ENCODE assay signal across 8 cellular contexts in the genomic region with DNA sequence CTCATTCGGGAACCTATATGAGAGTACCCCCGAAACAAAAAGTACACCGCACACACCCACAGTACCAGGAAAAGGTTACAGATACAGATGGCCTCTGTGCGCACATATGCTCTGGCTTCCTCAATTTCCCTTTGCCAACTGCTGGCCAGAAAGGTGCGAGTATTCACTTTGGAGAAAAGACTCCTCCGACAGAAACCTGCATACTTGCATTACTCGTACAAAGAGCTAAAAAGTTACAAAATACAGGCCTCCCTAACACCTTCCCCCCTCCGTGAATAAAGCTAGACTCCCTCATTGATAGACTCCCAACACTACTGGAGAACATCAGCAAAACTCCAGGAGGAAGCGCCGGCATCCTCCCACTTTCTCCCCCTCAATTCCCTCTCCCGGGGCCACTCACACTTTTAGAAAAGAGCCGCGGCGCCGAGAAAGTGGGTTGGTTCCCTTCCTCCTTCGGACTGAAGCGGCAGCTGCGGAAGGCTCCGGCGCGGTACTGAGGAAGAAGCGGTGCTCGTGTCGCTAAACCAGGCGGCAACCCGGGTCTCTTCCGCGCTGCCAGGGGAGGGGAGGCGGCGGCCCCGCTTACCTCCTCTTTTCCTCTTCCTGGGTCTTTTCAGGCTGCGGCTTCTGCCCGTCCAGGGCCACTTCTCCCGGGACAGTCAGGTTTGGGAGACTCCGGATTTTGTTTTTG. TPM values are rescaled to one million over a fixed set of nuclear protein-coding genes. Genes with fewer than 3 reads are reported as not detected.
DNase-seq lines count a peak whose midpoint lies in the region; ATAC-seq and TF ChIP-seq lines count a peak whose summit lies in the region.

No MANE protein-coding gene starts in this region.

- H3K27me3 Mint-ChIP-seq in T-helper 17 cell (no peaks in the 10 kb centered on the region), brain (peaks cover 11% of the 10 kb centered on the region)

- H3K9me3 ChIP-seq in HEK293 (ENCODE audit: control insufficient read depth, insufficient read depth, low read depth, low read length) (no peaks in the 10 kb centered on the region), T-helper 17 cell (ENCODE audit: control insufficient read depth, low read length, poor library complexity, severe bottlenecking) (no peaks in the 10 kb centered on the region)

- H3K36me3 Mint-ChIP-seq in T-helper 17 cell (ENCODE audit: low read depth) (peaks cover 11% of the 10 kb centered on the region), brain (peaks cover 12% of the 10 kb centered on the region)

- H3K4me1 Mint-ChIP-seq in T-helper 17 cell (peaks cover 59% of the 10 kb centered on the region), brain (peaks cover 78% of the 10 kb centered on the region)

- no peak for TF ChIP-seq CTCF in AG09309 (IDR thresholded peaks at IDR 0.05; ENCODE audit: control insufficient read depth, insufficient read depth, low read depth, low read length, missing control alignments)
- no peak for TF ChIP-seq CTCF in HEK293 (tag by site-specific recombination; IDR thresholded peaks at IDR 0.05)
- no peak for TF ChIP-seq CTCF in brain (conservative IDR thresholded peaks at IDR 0.05)

- DNase-seq in AG09309 (ENCODE audit: low read depth) (no peak), T-helper 17 cell (peak; percentile 34 to 38 (median 35)), islet precursor cell (peak; percentile 64)
- peak; percentile 24 to 27 for DNase-seq in stimulated activated CD4-positive, alpha-beta T cell treated with anti-CD3 and anti-CD28 coated beads, Interleukin-15, amount 100 ng/mL, for 48 hours (ENCODE audit: low read depth in 2 of 2)

- CTCF ChIA-PET in HEK293 (lab: Yijun Ruan, JAX), result interaction anchor here (0.7 to 4.8 kb wide), 2 partner anchors 34 to 146 kb away, joined by 3 to 25 read pairs; no protein-coding TSS in a partner anchor

- H3K4me3 Mint-ChIP-seq in T-helper 17 cell, result peak overlapping the region; percentile 96
- H3K4me3 Mint-ChIP-seq in brain, result peak overlapping the region; percentile 95 to 100 (median 97)

- peaks cover 0 to 12% of the 10 kb centered on the region in 2 experiments; a peak in 1 of 3 replicates for H3K36me3 ChIP-seq in HEK293 (ENCODE audit: control insufficient read depth in 2 of 2, insufficient read depth in 1 of 2, low read length in 2 of 2)

- POLR2A ChIA-PET in HEK293 (lab: Yijun Ruan, JAX), result no interaction called here

- ATAC-seq in T-helper 17 cell (no peak), GM19455 (IDR thresholded peaks at IDR 0.05; ENCODE audit: unreplicated experiment) (no peak), HG03139 (IDR thresholded peaks at IDR 0.05; ENCODE audit: unreplicated experiment) (no peak)

- no peak overlapping the region for H3K27ac ChIP-seq in HEK293 (ENCODE audit: extremely low read depth, low read depth, low read length)

- peaks cover 0 to 4% (median 0%) of the 10 kb centered on the region in 5 experiments for H3K9me3 Mint-ChIP-seq in brain

- peak overlapping the region; percentile 91 for H3K27ac Mint-ChIP-seq in T-helper 17 cell
- peak overlapping the region; percentile 51 to 85 (median 80) for H3K27ac Mint-ChIP-seq in brain

- H3K4me3 ChIP-seq in AG09309 (ENCODE audit: control insufficient read depth, low read depth, low read length) (peak overlapping the region; percentile 96), HEK293 (ENCODE audit: low read depth, low read length) (peak overlapping the region; percentile 88)

- H3K4me1 ChIP-seq in HEK293 (ENCODE audit: control insufficient read depth, insufficient read depth, low read length), result peaks cover 4% of the 10 kb centered on the region; the same call in 1 of the 2 replicates

TF ChIP-seq in HEK293, 187 proteins besides CTCF, POLR2A, EP300 and RAD21 (continues in another document):
- TF ChIP-seq ZNF529 (tag by site-specific recombination; IDR thresholded peaks at IDR 0.05; ENCODE audit: insufficient replicate concordance) (peak; percentile 22), ZBTB8A (tag by site-specific recombination; IDR thresholded peaks at IDR 0.05) (no peak), ZNF394 (tag by site-specific recombination; IDR thresholded peaks at IDR 0.05; ENCODE audit: borderline replicate concordance) (no peak), PRDM1 (tag by site-specific recombination; IDR thresholded peaks at IDR 0.05) (peak; percentile 96), ZBTB20 (tag by site-specific recombination; IDR thresholded peaks at IDR 0.05) (peak; percentile 73), ZBTB7A (tag by site-specific recombination; IDR thresholded peaks at IDR 0.05; ENCODE audit: low read depth) (no peak), ZBTB49 (tag by site-specific recombination; IDR thresholded peaks at IDR 0.05; ENCODE audit: low read depth) (no peak), ZNF335 (tag by site-specific recombination; conservative IDR thresholded peaks at IDR 0.05) (peak; percentile 36; the same call in 1 of the 2 replicates), ZNF610 (tag by site-specific recombination; IDR thresholded peaks at IDR 0.05; ENCODE audit: borderline replicate concordance) (no peak), ZNF398 (tag by site-specific recombination; IDR thresholded peaks at IDR 0.05) (peak; percentile 62), ZNF248 (tag by site-specific recombination; IDR thresholded peaks at IDR 0.05) (no peak), ZNF138 (tag by site-specific recombination; IDR thresholded peaks at IDR 0.05; ENCODE audit: borderline replicate concordance) (no peak), MEIS1 (CRISPR knock-in tag; IDR thresholded peaks at IDR 0.05; ENCODE audit: borderline replicate concordance) (no peak), ZNF664 (tag by site-specific recombination; IDR thresholded peaks at IDR 0.05) (no peak), ZNF10 (tag by site-specific recombination; IDR thresholded peaks at IDR 0.05) (no peak), GFI1B (tag by site-specific recombination; IDR thresholded peaks at IDR 0.05) (no peak), ZFP41 (tag by site-specific recombination; IDR thresholded peaks at IDR 0.05; ENCODE audit: borderline replicate concordance) (no peak), ZNF76 (tag by site-specific recombination; IDR thresholded peaks at IDR 0.05; ENCODE audit: borderline replicate concordance, low read depth) (no peak), ZNF341 (tag by site-specific recombination; IDR thresholded peaks at IDR 0.05; ENCODE audit: low read depth) (no peak), ZNF48 (tag by site-specific recombination; IDR thresholded peaks at IDR 0.05) (no peak), ZNF600 (tag by site-specific recombination; IDR thresholded peaks at IDR 0.05) (peak; percentile 32)
- TF ChIP-seq, protein P1, sequence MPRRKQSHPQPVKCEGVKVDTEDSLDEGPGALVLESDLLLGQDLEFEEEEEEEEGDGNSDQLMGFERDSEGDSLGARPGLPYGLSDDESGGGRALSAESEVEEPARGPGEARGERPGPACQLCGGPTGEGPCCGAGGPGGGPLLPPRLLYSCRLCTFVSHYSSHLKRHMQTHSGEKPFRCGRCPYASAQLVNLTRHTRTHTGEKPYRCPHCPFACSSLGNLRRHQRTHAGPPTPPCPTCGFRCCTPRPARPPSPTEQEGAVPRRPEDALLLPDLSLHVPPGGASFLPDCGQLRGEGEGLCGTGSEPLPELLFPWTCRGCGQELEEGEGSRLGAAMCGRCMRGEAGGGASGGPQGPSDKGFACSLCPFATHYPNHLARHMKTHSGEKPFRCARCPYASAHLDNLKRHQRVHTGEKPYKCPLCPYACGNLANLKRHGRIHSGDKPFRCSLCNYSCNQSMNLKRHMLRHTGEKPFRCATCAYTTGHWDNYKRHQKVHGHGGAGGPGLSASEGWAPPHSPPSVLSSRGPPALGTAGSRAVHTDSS (tag by site-specific recombination; IDR thresholded peaks at IDR 0.05), result no peak
- TF ChIP-seq, protein P2, sequence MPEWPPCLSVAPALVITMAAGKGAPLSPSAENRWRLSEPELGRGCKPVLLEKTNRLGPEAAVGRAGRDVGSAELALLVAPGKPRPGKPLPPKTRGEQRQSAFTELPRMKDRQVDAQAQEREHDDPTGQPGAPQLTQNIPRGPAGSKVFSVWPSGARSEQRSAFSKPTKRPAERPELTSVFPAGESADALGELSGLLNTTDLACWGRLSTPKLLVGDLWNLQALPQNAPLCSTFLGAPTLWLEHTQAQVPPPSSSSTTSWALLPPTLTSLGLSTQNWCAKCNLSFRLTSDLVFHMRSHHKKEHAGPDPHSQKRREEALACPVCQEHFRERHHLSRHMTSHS (tag by site-specific recombination; IDR thresholded peaks at IDR 0.05), result no peak

RNA-seq across cellular contexts. Expression of gene FBXW7, which starts 1.2 kb away (rescaled TPM):
- total RNA-seq in T-helper 17 cell, result 100 to 1,000 TPM; 102 to 125 TPM
- 10.3 TPM for polyA plus RNA-seq in brain (ENCODE audit: insufficient read depth, low read depth, low replicate concordance)
